22 cellular contexts compared by ENCODE assay signal in the genomic region with DNA sequence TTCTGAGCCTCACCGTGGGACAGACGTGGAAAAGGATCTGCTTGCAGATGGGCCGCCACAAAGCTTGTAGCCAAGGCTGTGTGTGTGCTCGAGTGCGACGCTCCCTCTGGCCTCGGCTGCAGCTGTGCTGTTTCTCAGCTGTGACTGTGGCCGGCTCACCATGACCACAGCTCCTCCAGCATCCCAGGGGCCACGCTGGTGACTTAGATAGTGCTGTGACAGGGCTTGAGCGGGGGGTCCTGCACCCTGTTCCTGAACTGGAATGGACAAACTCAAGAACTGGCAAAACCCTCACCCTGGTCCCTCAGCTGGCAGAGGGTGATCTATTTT. TPM values are rescaled to one million over a fixed set of nuclear protein-coding genes. Genes with fewer than 3 reads are reported as not detected.
"Had no signal": no experiment of that assay in that cellular context is flagged by ENCODE, and none has a peak within 500 bp of the region (broad histone marks: within the 10 kb centered on the region; RNA-seq: fewer than 3 reads in every experiment).

No MANE protein-coding gene starts in this region.

- H3K27me3 ChIP-seq: cardiac muscle cell, uterus had no signal

- H3K27ac ChIP-seq: cardiac muscle cell, left lung, tibial nerve, uterus had no signal

- H3K9ac ChIP-seq: SK-N-SH had no signal

- H3K36me3 ChIP-seq: cardiac muscle cell, left lung, tibial nerve, uterus had no signal

- H3K4me1 ChIP-seq: left lung, tibial nerve, uterus had no signal

- ATAC-seq: activated CD8-positive, alpha-beta T cell treated with anti-CD3 and anti-CD28 coated beads for 36 hours; left lung; naive thymus-derived CD8-positive, alpha-beta T cell; WTC11 had no signal

- H3K4me3 ChIP-seq: cardiac muscle cell, left lung, tibial nerve, uterus had no signal

- H3K4me2 ChIP-seq: SK-N-SH had no signal

- DNase-seq: activated CD4-positive, alpha-beta T cell treated with anti-CD3 and anti-CD28 coated beads for 4 hours; activated CD8-positive, alpha-beta T cell treated with anti-CD3 and anti-CD28 coated beads for 36 hours; activated gamma-delta T cell; activated T-cell treated with anti-CD3 and anti-CD28 coated beads, Interleukin-2, amount 50 U/mL, for 48 hours; dermis blood vessel endothelial cell; foreskin fibroblast; hippocampal formation; islet precursor cell; SK-N-SH; stimulated activated CD4-positive, alpha-beta T cell treated with anti-CD3 and anti-CD28 coated beads, Interleukin-12 subunit alpha, Interleukin-12 subunit beta, amount 100 ng/mL, for 4 hours; stimulated activated CD4-positive, alpha-beta T cell treated with anti-CD3 and anti-CD28 coated beads, Interleukin-1b, Interleukin-23, amount 100 ng/mL, for 48 hours; stimulated activated CD8-positive, alpha-beta memory T cell treated with anti-CD3 and anti-CD28 coated beads, Interleukin-4, amount 100 ng/mL, for 48 hours; stimulated activated naive CD4-positive, alpha-beta T cell treated with Interleukin-2 at 50 U/mL for 16 hours had no signal

- H3K9me3 ChIP-seq: SK-N-SH had no signal

RNA-seq across cellular contexts. Expression of a gene that starts 17.4 kb away (rescaled TPM):
- total RNA-seq: activated CD8-positive, alpha-beta T cell treated with anti-CD3 and anti-CD28 coated beads for 36 hours; cardiac muscle cell; dermis blood vessel endothelial cell; left lung; mononuclear cell; naive thymus-derived CD8-positive, alpha-beta T cell; renal cortical epithelial cell; subcutaneous adipose tissue; tibial nerve; uterus; WTC11 had no signal
- polyA plus RNA-seq: cardiac muscle cell; naive thymus-derived CD8-positive, alpha-beta T cell; SK-N-SH had no signal
